Comparison of ENCODE assay signal across 14 cellular contexts in genomic region chr3:73192036-73192738, GRCh38.
DNase-seq lines count a peak whose midpoint lies in the region; ATAC-seq, FAIRE-seq and TF ChIP-seq lines count a peak whose summit lies in the region.
"Had no signal": no experiment of that assay in that cellular context is flagged by ENCODE, and none has a peak within 500 bp of the region (broad histone marks: within the 10 kb centered on the region; RNA-seq: fewer than 3 reads in every experiment).

No MANE protein-coding gene starts in this region.

- H3K27me3 Mint-ChIP-seq in activated T-helper 2 cell treated with anti-CD3 and anti-CD28 coated beads, Interferon-gamma antibody, Interleukin-2, Interleukin-4, amounts not matched to agents 10 μg/mL and 5 μg/mL and 100 μg/mL, durations not matched to agents 14 hours and 24 hours and 36 hours (ENCODE audit: low read depth) = no peaks in the 10 kb centered on the region

- no peaks in the 10 kb centered on the region for H3K27me3 ChIP-seq in OCI-LY3 (ENCODE audit: low read depth, low read length)
- H3K27me3 ChIP-seq: esophagus squamous epithelium, ovary, suprapubic skin had no signal

- H3K4me1 Mint-ChIP-seq in activated T-helper 2 cell treated with anti-CD3 and anti-CD28 coated beads, Interferon-gamma antibody, Interleukin-2, Interleukin-4, amounts not matched to agents 10 μg/mL and 5 μg/mL and 100 μg/mL, durations not matched to agents 14 hours and 24 hours and 36 hours (ENCODE audit: low read depth) = no peaks in the 10 kb centered on the region

- ATAC-seq in GM21447 (IDR thresholded peaks at IDR 0.05; ENCODE audit: unreplicated experiment) = no peak
- ATAC-seq: left ventricle myocardium superior had no signal

- H3K4me3 ChIP-seq in AG10803 (ENCODE audit: low read length) (no peak overlapping the region), OCI-LY3 (ENCODE audit: low read length) (no peak overlapping the region), fibroblast of mammary gland (ENCODE audit: control insufficient read depth, low read depth, low read length) (no peak overlapping the region)
- H3K4me3 ChIP-seq: esophagus squamous epithelium, ovary, suprapubic skin had no signal

- H3K27ac Mint-ChIP-seq in activated T-helper 2 cell treated with anti-CD3 and anti-CD28 coated beads, Interferon-gamma antibody, Interleukin-2, Interleukin-4, amounts not matched to agents 10 μg/mL and 5 μg/mL and 100 μg/mL, durations not matched to agents 14 hours and 24 hours and 36 hours = no peak overlapping the region
- H3K27ac Mint-ChIP-seq: T-helper 1 cell treated with Interleukin-12 subunit alpha and Interleukin-12 subunit beta and Interleukin-4 antibody, amounts not matched to agents 30 μg/mL and 1 μg/mL, for 36 hours had no signal

- no peaks in the 10 kb centered on the region for H3K36me3 ChIP-seq in OCI-LY3 (replicated peaks; ENCODE audit: low read depth, low read length)
- H3K36me3 ChIP-seq: esophagus squamous epithelium, ovary, suprapubic skin had no signal

- no peaks in the 10 kb centered on the region for H4K20me1 ChIP-seq in OCI-LY3 (ENCODE audit: insufficient read depth, low read length)

- H3K9me3 Mint-ChIP-seq in activated T-helper 2 cell treated with anti-CD3 and anti-CD28 coated beads, Interferon-gamma antibody, Interleukin-2, Interleukin-4, amounts not matched to agents 10 μg/mL and 5 μg/mL and 100 μg/mL, durations not matched to agents 14 hours and 24 hours and 36 hours = peaks cover 3% of the 10 kb centered on the region
- H3K9me3 Mint-ChIP-seq: T-helper 1 cell treated with Interleukin-12 subunit alpha and Interleukin-12 subunit beta and Interleukin-4 antibody, amounts not matched to agents 30 μg/mL and 1 μg/mL, for 36 hours had no signal

- 0 out of 2 replicates have a peak, but pooled peaks have one; percentile 3 for TF ChIP-seq CTCF in AG10803 (conservative IDR thresholded peaks at IDR 0.05; ENCODE audit: low read length)
- peak; percentile 12; the same call in 1 of the 2 replicates for TF ChIP-seq CTCF in GM12874 (IDR thresholded peaks at IDR 0.05; ENCODE audit: insufficient read depth, low read depth, low read length)
- peak; percentile 69 for TF ChIP-seq CTCF in OCI-LY3 (IDR thresholded peaks at IDR 0.05; ENCODE audit: low read depth, low read length)
- peak; percentile 16 for TF ChIP-seq CTCF in fibroblast of mammary gland (conservative IDR thresholded peaks at IDR 0.05; ENCODE audit: control insufficient read depth, insufficient read depth, low read depth, low read length)

- no peak for DNase-seq in AG10803 (ENCODE audit: low read depth)
- DNase-seq in fibroblast of mammary gland (ENCODE audit: low read depth) = peak; percentile 3
- DNase-seq in Ammon's horn (ENCODE audit: low spot score) = no peak
- no peak for DNase-seq in urothelium cell line (ENCODE audit: low spot score)
- no peak for DNase-seq in activated T-helper 2 cell treated with anti-CD3 and anti-CD28 coated beads, Interferon-gamma antibody, Interleukin-2, Interleukin-4, amounts not matched to agents 10 μg/mL and 5 μg/mL and 100 μg/mL, durations not matched to agents 14 hours and 24 hours and 36 hours (ENCODE audit: low spot score)
- DNase-seq: esophagus squamous epithelium, left ventricle myocardium superior, NCI-H2171 treated with DMSO at 0.1 percent for 48 hours, ovary had no signal

- H3K4me2 ChIP-seq in OCI-LY3 (ENCODE audit: low read length) = no peak overlapping the region

- H3K9me3 ChIP-seq in OCI-LY3 (ENCODE audit: insufficient read depth, low read length) = no peaks in the 10 kb centered on the region
- H3K9me3 ChIP-seq: esophagus squamous epithelium, ovary, suprapubic skin had no signal

- H3K27ac ChIP-seq in OCI-LY3 (ENCODE audit: low read length) = no peak overlapping the region
- H3K27ac ChIP-seq: esophagus squamous epithelium, ovary, suprapubic skin had no signal

- no peaks in the 10 kb centered on the region for H3K36me3 Mint-ChIP-seq in activated T-helper 2 cell treated with anti-CD3 and anti-CD28 coated beads, Interferon-gamma antibody, Interleukin-2, Interleukin-4, amounts not matched to agents 10 μg/mL and 5 μg/mL and 100 μg/mL, durations not matched to agents 14 hours and 24 hours and 36 hours (ENCODE audit: low read depth)

- no peak overlapping the region for H2AFZ ChIP-seq in OCI-LY3 (ENCODE audit: low read depth, low read length)

- no peak for FAIRE-seq in urothelium cell line (lab: Jason Lieb, UNC)

- H3K9ac ChIP-seq in OCI-LY3 (ENCODE audit: low read length) = no peak overlapping the region

- H3K4me1 ChIP-seq in OCI-LY3 (ENCODE audit: low read length) = peaks cover 5% of the 10 kb centered on the region
- H3K4me1 ChIP-seq: esophagus squamous epithelium, suprapubic skin had no signal

- no peaks in the 10 kb centered on the region for H3K79me2 ChIP-seq in OCI-LY3 (ENCODE audit: low read length)

- intact Hi-C loops in activated T-helper 2 cell treated with anti-CD3 and anti-CD28 coated beads, Interferon-gamma antibody, Interleukin-2, Interleukin-4, amounts not matched to agents 10 μg/mL and 5 μg/mL and 100 μg/mL, durations not matched to agents 14 hours and 24 hours and 36 hours (cut with micrococcal nuclease) = no loop called here

- no peak overlapping the region for H3K4me3 Mint-ChIP-seq in activated T-helper 2 cell treated with anti-CD3 and anti-CD28 coated beads, Interferon-gamma antibody, Interleukin-2, Interleukin-4, amounts not matched to agents 10 μg/mL and 5 μg/mL and 100 μg/mL, durations not matched to agents 14 hours and 24 hours and 36 hours (ENCODE audit: low read depth)
- H3K4me3 Mint-ChIP-seq: T-helper 1 cell treated with Interleukin-12 subunit alpha and Interleukin-12 subunit beta and Interleukin-4 antibody, amounts not matched to agents 30 μg/mL and 1 μg/mL, for 36 hours had no signal

Comparison
In these comparisons a context has a peak if more than half of its experiments do, and no peak if none do; other contexts are left out.
1. CTCF ChIP-seq: peak in every context shown above with its lines; median percentile 69 in OCI-LY3; 16 in fibroblast of mammary gland; 12 in GM12874; 3 in AG10803.